ENCODE assay signal across 8 cellular contexts in the genomic region with DNA sequence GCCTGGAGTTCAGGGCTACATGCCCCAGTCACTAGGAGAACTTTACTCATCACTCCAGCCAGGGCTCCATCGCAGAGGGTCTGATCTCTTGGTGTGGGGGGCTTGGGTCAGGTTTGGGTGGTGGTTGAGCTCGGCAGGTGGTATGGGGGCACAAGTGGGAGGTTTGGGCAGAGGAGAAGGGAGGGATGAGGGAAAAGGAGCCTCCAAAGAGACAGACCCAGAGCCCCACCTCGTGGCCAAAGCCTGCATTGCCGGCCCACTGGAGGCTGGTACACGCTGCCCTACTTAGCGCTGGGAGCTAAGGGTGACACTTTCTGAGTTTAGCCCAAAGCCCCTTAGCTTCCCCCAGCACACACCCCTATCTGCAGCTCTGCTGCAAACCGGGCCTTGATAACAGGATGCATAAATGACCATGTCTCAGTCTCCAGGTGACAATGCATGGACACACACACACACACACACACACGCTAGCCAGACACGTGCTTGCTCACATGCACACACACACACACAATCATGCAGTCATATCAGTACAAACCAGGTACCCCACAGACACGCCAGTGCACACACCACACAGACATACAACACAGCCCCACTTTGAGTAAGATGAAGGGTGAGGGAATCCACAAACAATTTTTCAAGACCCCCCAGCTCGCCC. TPM values are rescaled to one million over a fixed set of nuclear protein-coding genes. Genes with fewer than 3 reads are reported as not detected.
DNase-seq lines count a peak whose midpoint lies in the region; ATAC-seq, FAIRE-seq and TF ChIP-seq lines count a peak whose summit lies in the region.

No MANE protein-coding gene starts in this region.

- CTCF ChIA-PET in AG04450 (lab: Charles Lee), result interaction anchor here (0.6 to 6.6 kb wide), 33 partner anchors 9 to 580 kb away, joined by 3 to 271 read pairs (median 5); a partner anchor contains a TSS
- CTCF ChIA-PET in naive thymus-derived CD4-positive, alpha-beta T cell (lab: Charles Lee), result interaction anchor here (0.5 to 4.2 kb wide), 22 partner anchors 10 to 818 kb away, joined by 3 to 56 read pairs (median 4); a partner anchor contains a TSS

- ATAC-seq in naive thymus-derived CD4-positive, alpha-beta T cell, result peak; percentile 67
- no peak for ATAC-seq in HG02981 (IDR thresholded peaks at IDR 0.05; ENCODE audit: unreplicated experiment)

- H3K27me3 ChIP-seq in AG04450 (ENCODE audit: control insufficient read depth, insufficient read depth, low read length), result no peaks in the 10 kb centered on the region
- peaks cover 0 to 2% of the 10 kb centered on the region in 2 donors for H3K27me3 ChIP-seq in naive thymus-derived CD4-positive, alpha-beta T cell (ENCODE audit: control insufficient read depth in 2 of 2, insufficient read depth in 2 of 2, low read length in 2 of 2)

- no peaks in the 10 kb centered on the region for H3K36me3 ChIP-seq in naive thymus-derived CD4-positive, alpha-beta T cell (ENCODE audit: control insufficient read depth in 2 of 3, insufficient read depth in 3 of 3, low read length in 3 of 3)

- DNase-seq in AG04450 (ENCODE audit: low read depth, low spot score) (no peak), GM18507 (ENCODE audit: extremely low spot score, insufficient read length, low read depth) (no peak), NCI-H345 treated with DMSO at 0.1 percent for 48 hours (lab: John Stamatoyannopoulos, UW; ENCODE audit: unreplicated experiment) (peak; percentile 15), activated T-cell treated with anti-CD3 and anti-CD28 coated beads for 1 hour (ENCODE audit: low read depth) (peak; percentile 79), epithelial cell of esophagus (ENCODE audit: low read depth) (peak; percentile 72)
- DNase-seq in naive thymus-derived CD4-positive, alpha-beta T cell, result peak; percentile 55 to 83 (median 65)
- peak; percentile 34 to 76 (median 67) for DNase-seq in stimulated activated naive CD4-positive, alpha-beta T cell (lab: John Stamatoyannopoulos, UW)

- H3K4me3 Mint-ChIP-seq in naive thymus-derived CD4-positive, alpha-beta T cell, result no peak overlapping the region

- peaks cover 0 to 5% of the 10 kb centered on the region in 2 donors for H3K4me1 ChIP-seq in naive thymus-derived CD4-positive, alpha-beta T cell (ENCODE audit: control insufficient read depth in 2 of 2, insufficient read depth in 2 of 2, low read length in 2 of 2)

- H3K4me1 Mint-ChIP-seq in naive thymus-derived CD4-positive, alpha-beta T cell, result peaks cover 9 to 25% (median 17%) of the 10 kb centered on the region in 7 donors

- TF ChIP-seq CTCF in AG04450 (IDR thresholded peaks at IDR 0.05; ENCODE audit: low read depth, low read length) (peak; percentile 97), epithelial cell of esophagus (IDR thresholded peaks at IDR 0.05; ENCODE audit: insufficient read depth, low read depth, low read length, missing control alignments) (peak; percentile 94)

- H3K4me3 ChIP-seq in AG04450 (ENCODE audit: low read depth, low read length) (no peak overlapping the region), epithelial cell of esophagus (ENCODE audit: low read length) (no peak overlapping the region)
- H3K4me3 ChIP-seq in naive thymus-derived CD4-positive, alpha-beta T cell (ENCODE audit: low read length), result no peak overlapping the region

- POLR2A ChIA-PET in AG04450 (lab: Yijun Ruan, JAX), result interaction anchor here (0.6 to 2.2 kb wide), 5 partner anchors 13 to 125 kb away, joined by 3 to 9 read pairs (median 4); a partner anchor contains a TSS
- POLR2A ChIA-PET in naive thymus-derived CD4-positive, alpha-beta T cell (lab: Charles Lee), result interaction anchor here (0.6 to 1.0 kb wide), 3 partner anchors 15 to 18 kb away, joined by 3 to 9 read pairs (median 3); a partner anchor contains a TSS

- H3K9me3 ChIP-seq in AG04450 (ENCODE audit: control insufficient read depth, insufficient read depth, low read length), result no peaks in the 10 kb centered on the region
- H3K9me3 ChIP-seq in naive thymus-derived CD4-positive, alpha-beta T cell (ENCODE audit: control insufficient read depth in 2 of 3, low read length in 3 of 3), result no peaks in the 10 kb centered on the region

- peak overlapping the region; percentile 39 for H3K27ac ChIP-seq in AG04450 (ENCODE audit: low read depth, low read length)
- H3K27ac ChIP-seq in naive thymus-derived CD4-positive, alpha-beta T cell (ENCODE audit: low read depth, low read length), result no peak overlapping the region

- peak overlapping the region in 4 of 9 donors; percentile 21 to 85 (median 31) for H3K27ac Mint-ChIP-seq in naive thymus-derived CD4-positive, alpha-beta T cell

- H3K27me3 Mint-ChIP-seq in naive thymus-derived CD4-positive, alpha-beta T cell, result peaks cover 34 to 48% (median 38%) of the 10 kb centered on the region in 5 donors

- no peaks in the 10 kb centered on the region for H3K36me3 Mint-ChIP-seq in naive thymus-derived CD4-positive, alpha-beta T cell

- intact Hi-C loops in naive thymus-derived CD4-positive, alpha-beta T cell (cut with micrococcal nuclease), result loop anchor here (1.0 to 10.0 kb wide), 7 partner anchors 15 to 452 kb away; a partner anchor contains a TSS

- peak; percentile 92 for FAIRE-seq in GM18507 (lab: Jason Lieb, UNC)

- H3K9me3 Mint-ChIP-seq in naive thymus-derived CD4-positive, alpha-beta T cell, result no peaks in the 10 kb centered on the region

RNA-seq across cellular contexts. Expression of a gene that starts 14.7 kb away (rescaled TPM):
- polyA plus RNA-seq in AG04450 (2011; rRNA removed), result 33.3 and 54.3 TPM in 2 replicates
- 37.5 and 58.6 TPM in 2 replicates for polyA minus RNA-seq in AG04450 (2011; rRNA and poly(A)+ RNA removed)
- 10 to 100 TPM; 16.0 to 44.7 (median 25.5) TPM for total RNA-seq in naive thymus-derived CD4-positive, alpha-beta T cell
- polyA plus RNA-seq in naive thymus-derived CD4-positive, alpha-beta T cell, result 10 to 100 TPM; 10.8 to 25.6 TPM

RNA-seq across cellular contexts. Expression of a gene that starts 16.6 kb away (rescaled TPM):
- polyA plus RNA-seq in AG04450 (2011; rRNA removed), result 0.27 and 0.60 TPM in 2 replicates
- polyA minus RNA-seq in AG04450 (2011; rRNA and poly(A)+ RNA removed), result 0.26 and 0.37 TPM in 2 replicates
- total RNA-seq in naive thymus-derived CD4-positive, alpha-beta T cell, result 1 to 10 TPM in 3 of 5 experiments, under 1 TPM in 2; 0.65 to 2.8 (median 1.8) TPM
- polyA plus RNA-seq in naive thymus-derived CD4-positive, alpha-beta T cell, result 1 to 10 TPM in 1 of 2 donors, under 1 TPM in 1; 0.71 to 1.1 TPM

RNA-seq across cellular contexts. Expression of a gene that starts 16.7 kb away (rescaled TPM):
- 77.8 and 87.0 TPM in 2 replicates for polyA plus RNA-seq in AG04450 (2011; rRNA removed)
- polyA minus RNA-seq in AG04450 (2011; rRNA and poly(A)+ RNA removed), result 106 and 126 TPM in 2 replicates
- total RNA-seq in naive thymus-derived CD4-positive, alpha-beta T cell, result 10 to 100 TPM; 33.7 to 90.4 (median 48.4) TPM
- polyA plus RNA-seq in naive thymus-derived CD4-positive, alpha-beta T cell, result 10 to 100 TPM; 12.6 to 13.2 TPM

RNA-seq across cellular contexts. Expression of a gene that starts 27.0 kb away (rescaled TPM):
- polyA plus RNA-seq in AG04450 (2011; rRNA removed), result 4.3 and 6.9 TPM in 2 replicates
- 5.5 and 7.8 TPM in 2 replicates for polyA minus RNA-seq in AG04450 (2011; rRNA and poly(A)+ RNA removed)
- total RNA-seq in naive thymus-derived CD4-positive, alpha-beta T cell, result 10 to 100 TPM in 3 of 5 experiments, 1 to 10 TPM in 2; 5.8 to 17.3 (median 14.8) TPM
- 10 to 100 TPM; 10.0 to 18.9 TPM for polyA plus RNA-seq in naive thymus-derived CD4-positive, alpha-beta T cell

RNA-seq across cellular contexts. Expression of a gene that starts 27.1 kb away (rescaled TPM):
- 72.3 and 88.0 TPM in 2 replicates for polyA plus RNA-seq in AG04450 (2011; rRNA removed)
- 14.0 and 20.0 TPM in 2 replicates for polyA minus RNA-seq in AG04450 (2011; rRNA and poly(A)+ RNA removed)
- 10 to 100 TPM; 35.8 to 74.5 (median 46.5) TPM for total RNA-seq in naive thymus-derived CD4-positive, alpha-beta T cell
- 100 to 1,000 TPM; 143 to 149 TPM for polyA plus RNA-seq in naive thymus-derived CD4-positive, alpha-beta T cell

Comparison
In these comparisons a context has a peak if more than half of its experiments do, and no peak if none do; other contexts are left out.
1. DNase-seq: peak in NCI-H345 treated with DMSO at 0.1 percent for 48 hours (single experiment), activated T-cell treated with anti-CD3 and anti-CD28 coated beads for 1 hour (single experiment), epithelial cell of esophagus (single experiment), naive thymus-derived CD4-positive, alpha-beta T cell (9 of 9) and stimulated activated naive CD4-positive, alpha-beta T cell (6 of 6); none in AG04450 (single experiment) and GM18507 (single experiment).